12 cellular contexts compared by ENCODE assay signal in genomic region chr17:77572065-77572601, GRCh38.
A peak's percentile ranks its signal among the peaks of the same experiment; 100 is the strongest.
DNase-seq lines count a peak whose midpoint lies in the region; ATAC-seq and TF ChIP-seq lines count a peak whose summit lies in the region.
"Had no signal": no experiment of that assay in that cellular context is flagged by ENCODE, and none has a peak within 500 bp of the region (broad histone marks: within the 10 kb centered on the region; RNA-seq: fewer than 3 reads in every experiment).

No MANE protein-coding gene starts in this region.

- intact Hi-C loops in dendritic cell treated with granulocyte-macrophage colony-stimulating factor and Interleukin-4, amounts not matched to agents 40 ng/mL and 50 ng/mL, for 4 days (cut with micrococcal nuclease): no loop called here
- intact Hi-C loops in upper lobe of right lung (cut with DNase I): no loop called here

- no peaks in the 10 kb centered on the region for H3K36me3 ChIP-seq in upper lobe of right lung
- H3K36me3 ChIP-seq: breast epithelium, Peyer's patch had no signal

- TF ChIP-seq CTCF in mesothelial cell of epicardium (IDR thresholded peaks at IDR 0.05; ENCODE audit: unreplicated experiment): no peak
- TF ChIP-seq CTCF in upper lobe of right lung (IDR thresholded peaks at IDR 0.05): no peak
- TF ChIP-seq CTCF in progenitor cell of endocrine pancreas (IDR thresholded peaks at IDR 0.05; ENCODE audit: unreplicated experiment): no peak
- no peak for TF ChIP-seq CTCF in GM13977 (IDR thresholded peaks at IDR 0.05; ENCODE audit: extremely low read depth, insufficient read depth, missing control alignments)

- ATAC-seq in upper lobe of right lung (no peak), GM19035 (IDR thresholded peaks at IDR 0.05; ENCODE audit: unreplicated experiment) (no peak)

- in situ Hi-C loops in GM13977 (cut with MboI; ENCODE audit: low pct_unique_long_range_greater_than_20kb, low sequenced_read_pairs, unreplicated experiment): no loop called here

- H3K27ac ChIP-seq in upper lobe of right lung: no peak overlapping the region
- H3K27ac ChIP-seq: breast epithelium, C4-2B, Peyer's patch had no signal

- H3K9me3 ChIP-seq in upper lobe of right lung: no peaks in the 10 kb centered on the region
- H3K9me3 ChIP-seq: breast epithelium, Peyer's patch had no signal

- no peak overlapping the region for H3K4me3 ChIP-seq in upper lobe of right lung

- H3K9me3 Mint-ChIP-seq in activated naive CD8-positive, alpha-beta T cell (ENCODE audit: low read depth): no peaks in the 10 kb centered on the region
- no peaks in the 10 kb centered on the region for H3K9me3 Mint-ChIP-seq in activated naive CD8-positive, alpha-beta T cell treated with anti-CD3 and anti-CD28 coated beads for 36 hours
- no peaks in the 10 kb centered on the region for H3K9me3 Mint-ChIP-seq in dendritic cell treated with granulocyte-macrophage colony-stimulating factor and Interleukin-4, amounts not matched to agents 40 ng/mL and 50 ng/mL, for 4 days
- H3K9me3 Mint-ChIP-seq in mesothelial cell of epicardium (no peaks in the 10 kb centered on the region), progenitor cell of endocrine pancreas (ENCODE audit: low read depth) (no peaks in the 10 kb centered on the region)

- DNase-seq in activated naive CD8-positive, alpha-beta T cell treated with anti-CD3 and anti-CD28 coated beads for 36 hours: no peak
- no peak for DNase-seq in mesothelial cell of epicardium (ENCODE audit: low spot score in 2 of 2, unreplicated experiment in 2 of 2)
- DNase-seq in upper lobe of right lung: peak; percentile 33
- DNase-seq in progenitor cell of endocrine pancreas (ENCODE audit: low spot score, unreplicated experiment): no peak
- DNase-seq in GM13977 (ENCODE audit: low spot score): no peak
- DNase-seq: NCI-H1436 had no signal

- no peak overlapping the region for H3K27ac Mint-ChIP-seq in activated naive CD8-positive, alpha-beta T cell
- no peak overlapping the region for H3K27ac Mint-ChIP-seq in activated naive CD8-positive, alpha-beta T cell treated with anti-CD3 and anti-CD28 coated beads for 36 hours
- H3K27ac Mint-ChIP-seq in dendritic cell treated with granulocyte-macrophage colony-stimulating factor and Interleukin-4, amounts not matched to agents 40 ng/mL and 50 ng/mL, for 4 days: no peak overlapping the region
- H3K27ac Mint-ChIP-seq in mesothelial cell of epicardium: peak overlapping the region; percentile 10
- H3K27ac Mint-ChIP-seq in progenitor cell of endocrine pancreas: no peak overlapping the region

- H3K36me3 Mint-ChIP-seq in activated naive CD8-positive, alpha-beta T cell: no peaks in the 10 kb centered on the region
- no peaks in the 10 kb centered on the region for H3K36me3 Mint-ChIP-seq in activated naive CD8-positive, alpha-beta T cell treated with anti-CD3 and anti-CD28 coated beads for 36 hours
- H3K36me3 Mint-ChIP-seq in dendritic cell treated with granulocyte-macrophage colony-stimulating factor and Interleukin-4, amounts not matched to agents 40 ng/mL and 50 ng/mL, for 4 days (ENCODE audit: low read depth): no peaks in the 10 kb centered on the region
- H3K36me3 Mint-ChIP-seq in mesothelial cell of epicardium (no peaks in the 10 kb centered on the region), progenitor cell of endocrine pancreas (ENCODE audit: insufficient read depth) (no peaks in the 10 kb centered on the region)

- peaks cover 17% of the 10 kb centered on the region for H3K27me3 ChIP-seq in upper lobe of right lung
- H3K27me3 ChIP-seq: Peyer's patch had no signal

- H3K4me3 Mint-ChIP-seq in activated naive CD8-positive, alpha-beta T cell: peak overlapping the region; percentile 69
- H3K4me3 Mint-ChIP-seq in activated naive CD8-positive, alpha-beta T cell treated with anti-CD3 and anti-CD28 coated beads for 36 hours: no peak overlapping the region
- H3K4me3 Mint-ChIP-seq in dendritic cell treated with granulocyte-macrophage colony-stimulating factor and Interleukin-4, amounts not matched to agents 40 ng/mL and 50 ng/mL, for 4 days: peak overlapping the region; percentile 45
- H3K4me3 Mint-ChIP-seq in mesothelial cell of epicardium (peak overlapping the region; percentile 40), progenitor cell of endocrine pancreas (ENCODE audit: low read depth) (no peak overlapping the region)

- no peaks in the 10 kb centered on the region for H3K27me3 Mint-ChIP-seq in activated naive CD8-positive, alpha-beta T cell
- H3K27me3 Mint-ChIP-seq in activated naive CD8-positive, alpha-beta T cell treated with anti-CD3 and anti-CD28 coated beads for 36 hours: peaks cover 16% of the 10 kb centered on the region
- H3K27me3 Mint-ChIP-seq in dendritic cell treated with granulocyte-macrophage colony-stimulating factor and Interleukin-4, amounts not matched to agents 40 ng/mL and 50 ng/mL, for 4 days: peaks cover 60% of the 10 kb centered on the region
- H3K27me3 Mint-ChIP-seq in mesothelial cell of epicardium (ENCODE audit: low read depth): peaks cover 72% of the 10 kb centered on the region
- peaks cover 51% of the 10 kb centered on the region for H3K27me3 Mint-ChIP-seq in progenitor cell of endocrine pancreas

- peaks cover 10% of the 10 kb centered on the region for H3K4me1 Mint-ChIP-seq in activated naive CD8-positive, alpha-beta T cell (ENCODE audit: low read depth)
- peaks cover 9% of the 10 kb centered on the region for H3K4me1 Mint-ChIP-seq in activated naive CD8-positive, alpha-beta T cell treated with anti-CD3 and anti-CD28 coated beads for 36 hours
- H3K4me1 Mint-ChIP-seq in dendritic cell treated with granulocyte-macrophage colony-stimulating factor and Interleukin-4, amounts not matched to agents 40 ng/mL and 50 ng/mL, for 4 days (ENCODE audit: low read depth): peaks cover 61% of the 10 kb centered on the region
- H3K4me1 Mint-ChIP-seq in mesothelial cell of epicardium (peaks cover 8% of the 10 kb centered on the region), progenitor cell of endocrine pancreas (ENCODE audit: low read depth) (no peaks in the 10 kb centered on the region)

- peaks cover 5% of the 10 kb centered on the region for H3K4me1 ChIP-seq in upper lobe of right lung
- H3K4me1 ChIP-seq: breast epithelium had no signal

Comparison
In these comparisons a context has a peak if more than half of its experiments do, and no peak if none do; other contexts are left out.
1. H3K4me3 Mint-ChIP-seq: peak in activated naive CD8-positive, alpha-beta T cell (single experiment), dendritic cell treated with granulocyte-macrophage colony-stimulating factor and Interleukin-4, amounts not matched to agents 40 ng/mL and 50 ng/mL, for 4 days (single experiment) and mesothelial cell of epicardium (single experiment); none in activated naive CD8-positive, alpha-beta T cell treated with anti-CD3 and anti-CD28 coated beads for 36 hours (single experiment) and progenitor cell of endocrine pancreas (single experiment).